Comparison of ENCODE assay signal across 13 cellular contexts in genomic region chr16:57786632-57787518, GRCh38. TPM values are rescaled to one million over a fixed set of nuclear protein-coding genes. Genes with fewer than 3 reads are reported as not detected.
DNase-seq lines count a peak whose midpoint lies in the region; ATAC-seq and TF ChIP-seq lines count a peak whose summit lies in the region.
"Had no signal": no experiment of that assay in that cellular context is flagged by ENCODE, and none has a peak within 500 bp of the region (broad histone marks: within the 10 kb centered on the region; RNA-seq: fewer than 3 reads in every experiment).

No MANE protein-coding gene starts in this region.

- no peak for TF ChIP-seq POLR2A in GM18505 (IDR thresholded peaks at IDR 0.05; ENCODE audit: borderline replicate concordance, extremely low read depth, insufficient read depth, insufficient read length)

- H3K27me3 ChIP-seq in dorsolateral prefrontal cortex, result no peaks in the 10 kb centered on the region
- no peaks in the 10 kb centered on the region for H3K27me3 ChIP-seq in layer of hippocampus (ENCODE audit: control insufficient read depth, insufficient read depth, low read length)
- H3K27me3 ChIP-seq: tibial artery had no signal

- H3K27ac ChIP-seq in dorsolateral prefrontal cortex, result peak overlapping the region in 58 of 59 donors; percentile 3 to 89 (median 70)
- H3K27ac ChIP-seq in layer of hippocampus (ENCODE audit: low read depth, low read length), result peak overlapping the region; percentile 67
- H3K27ac ChIP-seq: tibial artery had no signal

- intact Hi-C loops in dorsolateral prefrontal cortex (cut with DNase I) (loop anchor here in 1 of 2 donors (10.0 kb wide), 1 partner anchor 338 kb away; the partner anchor contains the start of gene CFAP20), sciatic nerve (cut with DNase I) (no loop called here)

- ATAC-seq in sciatic nerve (peak; percentile 90), GM18505 (IDR thresholded peaks at IDR 0.05; ENCODE audit: unreplicated experiment) (no peak), GM18873 (IDR thresholded peaks at IDR 0.05; ENCODE audit: low FRiP score, unreplicated experiment) (no peak)

- peak overlapping the region in 2 of 59 donors; percentile 12 to 19 for H3K4me3 ChIP-seq in dorsolateral prefrontal cortex
- H3K4me3 ChIP-seq: tibial artery had no signal

- TF ChIP-seq CTCF in dorsolateral prefrontal cortex (IDR thresholded peaks at IDR 0.05 in 54 of 56, conservative IDR thresholded peaks at IDR 0.05 in 2 of 56; ENCODE audit: low read depth in 1 of 56, partially characterized antibody in 56 of 56), result peak in 3 of 56 donors; percentile 8 to 42 (median 17)

- DNase-seq in C1 segment of cervical spinal cord (lab: John Stamatoyannopoulos, UW), result peak in 11 of 14 donors; percentile 13 to 67 (median 43)
- peak; percentile 32 to 79 (median 73) for DNase-seq in dorsolateral prefrontal cortex
- DNase-seq in sciatic nerve (ENCODE audit: low spot score), result no peak
- no peak for DNase-seq in DMS114 treated with DMSO at 0.1 percent for 48 hours (lab: John Stamatoyannopoulos, UW; ENCODE audit: unreplicated experiment)
- DNase-seq in NCI-H1105 (lab: John Stamatoyannopoulos, UW), result no peak
- DNase-seq: DMS79 treated with DMSO at 0.1 percent for 48 hours, mammary epithelial cell, NCI-H1105 treated with DMSO at 0.1 percent for 48 hours, NCI-H526 treated with DMSO at 0.1 percent for 48 hours, tibial artery had no signal

RNA-seq across cellular contexts. Expression of gene KIFC3, which starts 15.4 kb away (rescaled TPM):
- total RNA-seq in dorsolateral prefrontal cortex (10 to 100 TPM; 29.4 to 72.9 (median 48.3) TPM), sciatic nerve (94.3 TPM)

RNA-seq across cellular contexts. Expression of gene KATNB1, which starts 51.3 kb away (rescaled TPM):
- 10 to 100 TPM; 30.7 to 87.4 (median 61.2) TPM for total RNA-seq in dorsolateral prefrontal cortex
- total RNA-seq in sciatic nerve, result 14.7 TPM

Comparison
In these comparisons a context has a peak if more than half of its experiments do, and no peak if none do; other contexts are left out.
1. DNase-seq: peak in C1 segment of cervical spinal cord (11 of 14) and dorsolateral prefrontal cortex (10 of 10); none in sciatic nerve (single experiment), DMS114 treated with DMSO at 0.1 percent for 48 hours (single experiment) and NCI-H1105 (single experiment).